ENCODE assay signal across 10 cellular contexts in the genomic region with DNA sequence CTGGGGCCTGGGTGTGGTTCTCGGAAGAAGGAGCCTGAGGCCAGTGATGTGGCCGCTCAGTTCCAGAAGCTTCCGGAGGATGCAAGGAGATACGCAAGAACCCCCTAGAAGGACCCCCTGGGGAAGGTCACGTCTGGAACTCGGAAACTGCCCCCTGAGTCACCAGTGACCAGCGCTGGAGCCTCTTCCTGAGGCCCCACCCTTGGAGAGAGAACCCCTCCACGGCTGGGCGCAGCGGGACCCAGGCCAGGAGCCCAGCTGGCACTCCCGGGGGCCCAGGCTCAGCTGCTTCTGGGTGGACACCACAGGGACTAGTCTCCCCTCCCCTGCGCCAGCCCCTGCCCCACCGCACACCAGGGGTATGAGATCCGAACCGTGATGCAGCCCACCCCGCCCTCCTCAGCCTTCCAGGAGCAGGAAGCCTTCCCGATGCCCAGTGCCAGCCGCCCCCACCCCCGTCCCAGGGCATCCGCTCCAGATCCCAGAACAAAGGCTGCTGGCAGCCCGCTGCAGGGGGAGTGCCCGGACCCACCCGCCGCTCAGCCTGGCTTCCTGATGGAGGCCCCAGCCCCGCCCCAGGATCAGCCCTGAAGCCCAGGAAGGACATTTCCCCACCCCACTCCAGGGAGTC. TPM values are rescaled to one million over a fixed set of nuclear protein-coding genes. Genes with fewer than 3 reads are reported as not detected.
A peak's percentile ranks its signal among the peaks of the same experiment; 100 is the strongest.
DNase-seq lines count a peak whose midpoint lies in the region; ATAC-seq and TF ChIP-seq lines count a peak whose summit lies in the region.
"Had no signal": no experiment of that assay in that cellular context is flagged by ENCODE, and none has a peak within 500 bp of the region (broad histone marks: within the 10 kb centered on the region; RNA-seq: fewer than 3 reads in every experiment).

No MANE protein-coding gene starts in this region.

- H3K9me3 ChIP-seq in HEK293 (ENCODE audit: control insufficient read depth, insufficient read depth, low read depth, low read length) = no peaks in the 10 kb centered on the region
- no peaks in the 10 kb centered on the region for H3K9me3 ChIP-seq in body of pancreas
- no peaks in the 10 kb centered on the region for H3K9me3 ChIP-seq in hepatocyte (ENCODE audit: low read depth)
- H3K9me3 ChIP-seq in stomach smooth muscle (ENCODE audit: control insufficient read depth in 2 of 2, low read length in 2 of 2) = no peaks in the 10 kb centered on the region

- H2AFZ ChIP-seq in hepatocyte = no peak overlapping the region

- CTCF ChIA-PET in HEK293 (lab: Yijun Ruan, JAX) = interaction anchor here (0.6 kb wide), 1 partner anchor 15 kb away, joined by 5 read pairs; no protein-coding TSS in a partner anchor
- CTCF ChIA-PET in activated CD4-positive, alpha-beta memory T cell treated with anti-CD3 and anti-CD28 coated beads, Interleukin-2, amount 10 ng/mL, durations not matched to agents 7 days and 5 days (lab: Charles Lee) = no interaction called here

- H3K4me2 ChIP-seq in hepatocyte = no peak overlapping the region

- no peak overlapping the region for H3K4me3 Mint-ChIP-seq in activated T-helper 2 cell treated with anti-CD3 and anti-CD28 coated beads, Interferon-gamma antibody, Interleukin-2, Interleukin-4, amounts not matched to agents 10 μg/mL and 5 μg/mL and 100 μg/mL, durations not matched to agents 14 hours and 24 hours and 36 hours (ENCODE audit: low read depth)
- no peak overlapping the region for H3K4me3 Mint-ChIP-seq in activated CD4-positive, alpha-beta memory T cell treated with anti-CD3 and anti-CD28 coated beads, Interleukin-2, amount 10 ng/mL, durations not matched to agents 7 days and 5 days

- no peaks in the 10 kb centered on the region for H3K36me3 Mint-ChIP-seq in activated T-helper 2 cell treated with anti-CD3 and anti-CD28 coated beads, Interferon-gamma antibody, Interleukin-2, Interleukin-4, amounts not matched to agents 10 μg/mL and 5 μg/mL and 100 μg/mL, durations not matched to agents 14 hours and 24 hours and 36 hours (ENCODE audit: low read depth)
- no peaks in the 10 kb centered on the region for H3K36me3 Mint-ChIP-seq in activated CD4-positive, alpha-beta memory T cell treated with anti-CD3 and anti-CD28 coated beads, Interleukin-2, amount 10 ng/mL, durations not matched to agents 7 days and 5 days (ENCODE audit: low read depth)

- H3K9ac ChIP-seq in stomach smooth muscle (ENCODE audit: low read length in 2 of 2) = peak overlapping the region in 1 of 2 donors; percentile 21

- TF ChIP-seq CTCF in HEK293 (tag by site-specific recombination; IDR thresholded peaks at IDR 0.05) (no peak), body of pancreas (IDR thresholded peaks at IDR 0.05) (no peak), hepatocyte (IDR thresholded peaks at IDR 0.05; ENCODE audit: poor library complexity) (no peak)

- WGBS in body of pancreas, 2 donors = 67 to 76% methylated on average over 3 to 16 of the region's 25 CpGs
- WGBS in hepatocyte (ENCODE audit: low lambda C conversion rate, missing lambda C conversion rate) = 91% methylated on average over 11 of the region's 25 CpGs

- H3K4me1 ChIP-seq in HEK293 (ENCODE audit: control insufficient read depth, insufficient read depth, low read length) = peaks cover 2% of the 10 kb centered on the region; the same call in 1 of the 2 replicates
- H3K4me1 ChIP-seq in body of pancreas = peaks cover 90% of the 10 kb centered on the region
- peaks cover 88% of the 10 kb centered on the region for H3K4me1 ChIP-seq in hepatocyte (ENCODE audit: insufficient read depth)
- H3K4me1 ChIP-seq in stomach smooth muscle (ENCODE audit: control insufficient read depth, insufficient read depth, low read length) = peaks cover 96% of the 10 kb centered on the region

- no peaks in the 10 kb centered on the region for H3K27me3 Mint-ChIP-seq in activated T-helper 2 cell treated with anti-CD3 and anti-CD28 coated beads, Interferon-gamma antibody, Interleukin-2, Interleukin-4, amounts not matched to agents 10 μg/mL and 5 μg/mL and 100 μg/mL, durations not matched to agents 14 hours and 24 hours and 36 hours (ENCODE audit: low read depth)
- no peaks in the 10 kb centered on the region for H3K27me3 Mint-ChIP-seq in activated CD4-positive, alpha-beta memory T cell treated with anti-CD3 and anti-CD28 coated beads, Interleukin-2, amount 10 ng/mL, durations not matched to agents 7 days and 5 days

- H3K27ac ChIP-seq in HEK293 (ENCODE audit: extremely low read depth, low read depth, low read length) (no peak overlapping the region), body of pancreas (peak overlapping the region in 3 of 4 donors; percentile 70 to 80 (median 76)), hepatocyte (peak overlapping the region; percentile 65), stomach smooth muscle (ENCODE audit: low read length) (peak overlapping the region; percentile 85)

- TF ChIP-seq POLR2A in body of pancreas (IDR thresholded peaks at IDR 0.05) = no peak

- POLR2A ChIA-PET in HEK293 (lab: Yijun Ruan, JAX) = no interaction called here
- POLR2A ChIA-PET in activated CD4-positive, alpha-beta memory T cell treated with anti-CD3 and anti-CD28 coated beads, Interleukin-2, amount 10 ng/mL, durations not matched to agents 7 days and 5 days (lab: Charles Lee) = no interaction called here

- DNase-seq in body of pancreas (peak in 2 of 4 donors; percentile 2 to 23), hepatocyte (ENCODE audit: low spot score) (peak; percentile 19)
- DNase-seq in activated T-helper 2 cell treated with anti-CD3 and anti-CD28 coated beads, Interferon-gamma antibody, Interleukin-2, Interleukin-4, amounts not matched to agents 10 μg/mL and 5 μg/mL and 100 μg/mL, durations not matched to agents 14 hours and 24 hours and 36 hours (ENCODE audit: low spot score) = no peak
- DNase-seq in activated CD4-positive, alpha-beta memory T cell treated with anti-CD3 and anti-CD28 coated beads, Interleukin-2, amount 10 ng/mL, durations not matched to agents 7 days and 5 days = no peak
- DNase-seq: effector memory CD4-positive, alpha-beta T cell; NK-92 treated with Interleukin-12 subunit alpha and Interleukin-12 subunit beta, amount 100 ng/mL, for 24 hours had no signal

- no peaks in the 10 kb centered on the region for H3K27me3 ChIP-seq in body of pancreas
- no peaks in the 10 kb centered on the region for H3K27me3 ChIP-seq in hepatocyte
- H3K27me3 ChIP-seq in stomach smooth muscle (ENCODE audit: control insufficient read depth in 1 of 2, insufficient read depth in 2 of 2, low read length in 2 of 2) = no peaks in the 10 kb centered on the region

- H3K27ac Mint-ChIP-seq in activated T-helper 2 cell treated with anti-CD3 and anti-CD28 coated beads, Interferon-gamma antibody, Interleukin-2, Interleukin-4, amounts not matched to agents 10 μg/mL and 5 μg/mL and 100 μg/mL, durations not matched to agents 14 hours and 24 hours and 36 hours = no peak overlapping the region
- H3K27ac Mint-ChIP-seq in activated CD4-positive, alpha-beta memory T cell treated with anti-CD3 and anti-CD28 coated beads, Interleukin-2, amount 10 ng/mL, durations not matched to agents 7 days and 5 days = no peak overlapping the region

- ATAC-seq in body of pancreas (no peak), GM18873 (IDR thresholded peaks at IDR 0.05; ENCODE audit: low FRiP score, unreplicated experiment) (no peak), GM19324 (IDR thresholded peaks at IDR 0.05; ENCODE audit: low FRiP score, unreplicated experiment) (no peak)

- no peaks in the 10 kb centered on the region for H3K9me2 ChIP-seq in hepatocyte (replicated peaks; ENCODE audit: insufficient read depth)

- H3K79me2 ChIP-seq in hepatocyte = peaks cover 92% of the 10 kb centered on the region

- H4K20me1 ChIP-seq in hepatocyte (ENCODE audit: insufficient read depth, poor library complexity, severe bottlenecking) = peaks cover 24% of the 10 kb centered on the region

- no peaks in the 10 kb centered on the region for H3K9me3 Mint-ChIP-seq in activated T-helper 2 cell treated with anti-CD3 and anti-CD28 coated beads, Interferon-gamma antibody, Interleukin-2, Interleukin-4, amounts not matched to agents 10 μg/mL and 5 μg/mL and 100 μg/mL, durations not matched to agents 14 hours and 24 hours and 36 hours
- H3K9me3 Mint-ChIP-seq in activated CD4-positive, alpha-beta memory T cell treated with anti-CD3 and anti-CD28 coated beads, Interleukin-2, amount 10 ng/mL, durations not matched to agents 7 days and 5 days = no peaks in the 10 kb centered on the region

- H3K4me1 Mint-ChIP-seq in activated T-helper 2 cell treated with anti-CD3 and anti-CD28 coated beads, Interferon-gamma antibody, Interleukin-2, Interleukin-4, amounts not matched to agents 10 μg/mL and 5 μg/mL and 100 μg/mL, durations not matched to agents 14 hours and 24 hours and 36 hours (ENCODE audit: low read depth) = no peaks in the 10 kb centered on the region
- no peaks in the 10 kb centered on the region for H3K4me1 Mint-ChIP-seq in activated CD4-positive, alpha-beta memory T cell treated with anti-CD3 and anti-CD28 coated beads, Interleukin-2, amount 10 ng/mL, durations not matched to agents 7 days and 5 days

- H3K4me3 ChIP-seq in HEK293 (ENCODE audit: low read depth, low read length) (no peak overlapping the region), body of pancreas (no peak overlapping the region), hepatocyte (no peak overlapping the region), stomach smooth muscle (ENCODE audit: low read length in 2 of 2) (peak overlapping the region in 1 of 2 donors; percentile 64)

- intact Hi-C loops in body of pancreas (cut with DNase I) = no loop called here
- intact Hi-C loops in activated T-helper 2 cell treated with anti-CD3 and anti-CD28 coated beads, Interferon-gamma antibody, Interleukin-2, Interleukin-4, amounts not matched to agents 10 μg/mL and 5 μg/mL and 100 μg/mL, durations not matched to agents 14 hours and 24 hours and 36 hours (cut with micrococcal nuclease) = no loop called here

- H3K36me3 ChIP-seq in HEK293 (ENCODE audit: control insufficient read depth in 2 of 2, insufficient read depth in 1 of 2, low read length in 2 of 2) = peaks cover 0 to 21% of the 10 kb centered on the region in 2 experiments; a peak in 1 of 3 replicates
- H3K36me3 ChIP-seq in body of pancreas (replicated peaks in 1 of 2; ENCODE audit: insufficient read depth in 1 of 2, low read depth in 2 of 2) = no peaks in the 10 kb centered on the region
- H3K36me3 ChIP-seq in hepatocyte (replicated peaks; ENCODE audit: insufficient read depth, low read depth) = no peaks in the 10 kb centered on the region
- peaks cover 4% of the 10 kb centered on the region in 2 donors for H3K36me3 ChIP-seq in stomach smooth muscle (ENCODE audit: control insufficient read depth in 2 of 2, insufficient read depth in 2 of 2, low read length in 2 of 2)

RNA-seq across cellular contexts. Expression of gene LAMA5, which starts 7.5 kb away (rescaled TPM):
- total RNA-seq in body of pancreas (100 to 1,000 TPM; 115 to 185 TPM), hepatocyte (44.6 and 71.3 TPM in 2 replicates)
- polyA plus RNA-seq in hepatocyte = 252 and 313 TPM in 2 replicates
- 3.1 and 3.9 TPM in 2 replicates for total RNA-seq in activated T-helper 2 cell treated with anti-CD3 and anti-CD28 coated beads, Interferon-gamma antibody, Interleukin-2, Interleukin-4, amounts not matched to agents 10 μg/mL and 5 μg/mL and 100 μg/mL, durations not matched to agents 14 hours and 24 hours and 36 hours
- under 1 TPM; 0.33 to 0.63 TPM for total RNA-seq in activated CD4-positive, alpha-beta memory T cell treated with anti-CD3 and anti-CD28 coated beads, Interleukin-2, amount 10 ng/mL, durations not matched to agents 7 days and 5 days

RNA-seq across cellular contexts. Expression of gene RPS21, which starts 27.3 kb away (rescaled TPM):
- total RNA-seq in body of pancreas (100 to 1,000 TPM; 654 to 656 TPM), hepatocyte (1,754 and 2,772 TPM in 2 replicates)
- polyA plus RNA-seq in hepatocyte = 444 and 460 TPM in 2 replicates
- total RNA-seq in activated T-helper 2 cell treated with anti-CD3 and anti-CD28 coated beads, Interferon-gamma antibody, Interleukin-2, Interleukin-4, amounts not matched to agents 10 μg/mL and 5 μg/mL and 100 μg/mL, durations not matched to agents 14 hours and 24 hours and 36 hours = 2,020 and 2,085 TPM in 2 replicates
- 1,000 to 10,000 TPM; 1,751 to 1,764 TPM for total RNA-seq in activated CD4-positive, alpha-beta memory T cell treated with anti-CD3 and anti-CD28 coated beads, Interleukin-2, amount 10 ng/mL, durations not matched to agents 7 days and 5 days

RNA-seq across cellular contexts. Expression of gene CABLES2, which starts 47.5 kb away (rescaled TPM):
- total RNA-seq in body of pancreas (1 to 10 TPM; 1.6 to 2.6 TPM), hepatocyte (8.6 and 12.0 TPM in 2 replicates)
- polyA plus RNA-seq in hepatocyte = 17.7 and 19.1 TPM in 2 replicates
- total RNA-seq in activated T-helper 2 cell treated with anti-CD3 and anti-CD28 coated beads, Interferon-gamma antibody, Interleukin-2, Interleukin-4, amounts not matched to agents 10 μg/mL and 5 μg/mL and 100 μg/mL, durations not matched to agents 14 hours and 24 hours and 36 hours = 12.5 and 12.6 TPM in 2 replicates
- total RNA-seq in activated CD4-positive, alpha-beta memory T cell treated with anti-CD3 and anti-CD28 coated beads, Interleukin-2, amount 10 ng/mL, durations not matched to agents 7 days and 5 days = 10 to 100 TPM; 13.2 to 13.7 TPM

RNA-seq across cellular contexts. Expression of gene ADRM1, which starts 56.8 kb away (rescaled TPM):
- total RNA-seq in body of pancreas (100 to 1,000 TPM in 1 of 2 donors, 10 to 100 TPM in 1; 79.9 to 104 TPM), hepatocyte (103 and 116 TPM in 2 replicates)
- 143 and 144 TPM in 2 replicates for polyA plus RNA-seq in hepatocyte
- 152 and 171 TPM in 2 replicates for total RNA-seq in activated T-helper 2 cell treated with anti-CD3 and anti-CD28 coated beads, Interferon-gamma antibody, Interleukin-2, Interleukin-4, amounts not matched to agents 10 μg/mL and 5 μg/mL and 100 μg/mL, durations not matched to agents 14 hours and 24 hours and 36 hours
- total RNA-seq in activated CD4-positive, alpha-beta memory T cell treated with anti-CD3 and anti-CD28 coated beads, Interleukin-2, amount 10 ng/mL, durations not matched to agents 7 days and 5 days = 10 to 100 TPM; 90.1 to 91.0 TPM
